Comparison of ENCODE assay signal across 8 cellular contexts in the genomic region with DNA sequence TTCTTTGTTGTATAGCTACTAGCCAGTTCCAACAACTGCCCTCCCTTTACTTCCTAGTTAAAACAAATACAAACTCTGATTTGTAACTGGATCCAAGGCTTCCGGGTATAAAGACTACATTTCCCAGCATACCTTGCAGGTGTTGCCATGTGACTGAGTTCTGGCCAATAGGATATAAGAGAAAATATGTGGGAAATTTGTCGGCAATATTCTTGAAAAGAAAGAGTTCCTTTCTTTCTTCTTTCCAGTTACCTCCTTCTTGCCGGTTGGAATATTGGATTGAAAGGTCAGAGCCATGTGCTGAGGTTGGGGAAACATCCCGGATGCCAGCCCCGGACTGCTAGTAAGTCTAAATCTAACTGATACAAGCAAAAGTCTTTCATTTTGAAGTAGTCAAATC. TPM values are rescaled to one million over a fixed set of nuclear protein-coding genes. Genes with fewer than 3 reads are reported as not detected.
DNase-seq lines count a peak whose midpoint lies in the region; TF ChIP-seq lines count a peak whose summit lies in the region.

No MANE protein-coding gene starts in this region.

- no peaks in the 10 kb centered on the region for H3K9me3 Mint-ChIP-seq in endothelial cell (ENCODE audit: unreplicated experiment)

- TF ChIP-seq CTCF in fibroblast of lung (conservative IDR thresholded peaks at IDR 0.05 in 1 of 2, IDR thresholded peaks at IDR 0.05 in 1 of 2; ENCODE audit: low read depth in 1 of 2, low read length in 2 of 2) (no peak), osteoblast (IDR thresholded peaks at IDR 0.05; ENCODE audit: extremely low read depth, low read depth, low read length) (no peak), endothelial cell (IDR thresholded peaks at IDR 0.05; ENCODE audit: unreplicated experiment) (no peak)

- DNase-seq in EH (ENCODE audit: low read depth) (peak; percentile 50), HuH-7 (ENCODE audit: low spot score) (peak; percentile 50), T1000 (lab: John Stamatoyannopoulos, UW) (peak; percentile 43), fibroblast of lung (ENCODE audit: low read depth in 2 of 2) (peak; percentile 51 to 73), osteoblast (ENCODE audit: insufficient read length, low spot score, missing footprints) (no peak), endothelial cell (ENCODE audit: low spot score) (no peak), HK-2 (ENCODE audit: unreplicated experiment) (no peak), putamen (ENCODE audit: low spot score) (no peak)

- no peak overlapping the region for H3K4me3 Mint-ChIP-seq in endothelial cell (ENCODE audit: unreplicated experiment)

- H3K27ac Mint-ChIP-seq in endothelial cell (ENCODE audit: unreplicated experiment) = no peak overlapping the region

- no peaks in the 10 kb centered on the region for H3K36me3 Mint-ChIP-seq in endothelial cell (ENCODE audit: low read depth, unreplicated experiment)

- H3K9ac ChIP-seq in fibroblast of lung (ENCODE audit: insufficient read depth, low read length) = no peak overlapping the region

- H3K4me1 ChIP-seq in fibroblast of lung (ENCODE audit: control insufficient read depth, extremely low read depth, insufficient read depth, low read length) (no peaks in the 10 kb centered on the region), osteoblast (ENCODE audit: insufficient read depth, low read length) (no peaks in the 10 kb centered on the region)

- H3K4me1 Mint-ChIP-seq in endothelial cell (ENCODE audit: unreplicated experiment) = no peaks in the 10 kb centered on the region

- H3K9me3 ChIP-seq in fibroblast of lung (ENCODE audit: control insufficient read depth, insufficient read depth, low read depth, low read length) (no peaks in the 10 kb centered on the region), osteoblast (ENCODE audit: low read depth, low read length) (no peaks in the 10 kb centered on the region)

- H3K4me3 ChIP-seq in fibroblast of lung (replicated peaks in 1 of 4; ENCODE audit: control extremely low read depth in 1 of 4, insufficient read depth in 1 of 4, low read depth in 3 of 4, low read length in 4 of 4) = peak overlapping the region; percentile 36 to 55 (median 50)
- H3K4me3 ChIP-seq in osteoblast (ENCODE audit: insufficient read depth, low read length) = peak overlapping the region; percentile 63

- no peaks in the 10 kb centered on the region for H4K20me1 ChIP-seq in fibroblast of lung (ENCODE audit: control insufficient read depth, extremely low read depth, insufficient read depth, low read length)
- no peaks in the 10 kb centered on the region for H4K20me1 ChIP-seq in osteoblast (ENCODE audit: insufficient read depth, low read length)

- H3K27ac ChIP-seq in fibroblast of lung (ENCODE audit: insufficient read depth, low read length) (no peak overlapping the region), osteoblast (ENCODE audit: low read depth, low read length) (no peak overlapping the region)

- H3K4me2 ChIP-seq in fibroblast of lung (ENCODE audit: extremely low read depth, insufficient read depth, low read length) = peak overlapping the region; percentile 68
- H3K4me2 ChIP-seq in osteoblast (ENCODE audit: insufficient read depth, low read length) = peak overlapping the region; percentile 69

- no peaks in the 10 kb centered on the region for H3K36me3 ChIP-seq in fibroblast of lung (ENCODE audit: control insufficient read depth, insufficient read depth, low read length)
- no peaks in the 10 kb centered on the region for H3K36me3 ChIP-seq in osteoblast (ENCODE audit: insufficient read depth, low read length)

- H3K79me2 ChIP-seq in fibroblast of lung (ENCODE audit: control insufficient read depth, insufficient read depth, low read length) (no peaks in the 10 kb centered on the region), osteoblast (ENCODE audit: insufficient read depth, low read length) (no peaks in the 10 kb centered on the region)

- H3K27me3 Mint-ChIP-seq in endothelial cell (ENCODE audit: unreplicated experiment) = no peaks in the 10 kb centered on the region

- H2AFZ ChIP-seq in fibroblast of lung (ENCODE audit: low read length) = peak overlapping the region; percentile 82
- peak overlapping the region; percentile 93 for H2AFZ ChIP-seq in osteoblast (ENCODE audit: low read length)

- H3K27me3 ChIP-seq in fibroblast of lung (ENCODE audit: control insufficient read depth, insufficient read depth, low read length) (peaks cover 4% of the 10 kb centered on the region), osteoblast (ENCODE audit: insufficient read depth, low read length) (peaks cover 8% of the 10 kb centered on the region)

RNA-seq across cellular contexts. Expression of a gene that starts 23.0 kb away (rescaled TPM):
- total RNA-seq in fibroblast of lung (9.5 and 12.4 TPM in 2 replicates), osteoblast (13.8 and 16.3 TPM in 2 replicates), endothelial cell (ENCODE audit: unreplicated experiment) (18.9 TPM)
- 3.4 and 3.5 TPM in 2 replicates for polyA plus RNA-seq in fibroblast of lung
- polyA plus RNA-seq in fibroblast of lung (2012) = 4.3 and 4.6 TPM in 2 replicates
- polyA minus RNA-seq in fibroblast of lung (ENCODE audit: low replicate concordance) = 12.4 and 21.2 TPM in 2 replicates

Comparison
In these comparisons a context has a peak if more than half of its experiments do, and no peak if none do; other contexts are left out.
1. DNase-seq: peak in EH (single experiment), HuH-7 (single experiment), T1000 (single experiment) and fibroblast of lung (2 of 2); none in osteoblast (single experiment), endothelial cell (single experiment), HK-2 (single experiment) and putamen (single experiment).